Comparison of ENCODE assay signal across 12 cellular contexts in genomic region chr16:87207509-87207908, GRCh38.
A peak's percentile ranks its signal among the peaks of the same experiment; 100 is the strongest.
DNase-seq lines count a peak whose midpoint lies in the region; ATAC-seq and TF ChIP-seq lines count a peak whose summit lies in the region.
"Had no signal": no experiment of that assay in that cellular context is flagged by ENCODE, and none has a peak within 500 bp of the region (broad histone marks: within the 10 kb centered on the region; RNA-seq: fewer than 3 reads in every experiment).

No MANE protein-coding gene starts in this region.

- peak overlapping the region; percentile 48 to 66 for H3K27ac ChIP-seq in right atrium auricular region
- H3K27ac ChIP-seq in testis: no peak overlapping the region
- H3K27ac ChIP-seq: colonic mucosa had no signal

- intact Hi-C loops in MCF 10A (cut with micrococcal nuclease) (loop anchor here (1.0 kb wide), 1 partner anchor 71 kb away; no protein-coding TSS in a partner anchor), testis (cut with DNase I; ENCODE audit: low total_unique reads) (no loop called here)

- 57 to 66% methylated on average over 7 of the region's 7 CpGs for WGBS in testis, 2 donors

- no peaks in the 10 kb centered on the region for H3K36me3 ChIP-seq in right atrium auricular region
- H3K36me3 ChIP-seq in testis (ENCODE audit: low read depth, missing control alignments): no peaks in the 10 kb centered on the region
- H3K36me3 ChIP-seq: colonic mucosa, stomach had no signal

- no TSS peak for BruUV-seq in MCF 10A (replicated peaks; lab: Mats Ljungman, UMichigan)

- no peaks in the 10 kb centered on the region for H3K36me3 Mint-ChIP-seq in MCF 10A (ENCODE audit: insufficient read depth, unreplicated experiment)

- H3K9me3 ChIP-seq in right atrium auricular region: no peaks in the 10 kb centered on the region
- H3K9me3 ChIP-seq in testis: no peaks in the 10 kb centered on the region
- H3K9me3 ChIP-seq: colonic mucosa, stomach had no signal

- ATAC-seq in activated CD4-positive, CD25-positive, alpha-beta regulatory T cell treated with anti-CD3 and anti-CD28 coated beads, Interleukin-2, amount 50 U/mL, for 24 hours: no peak
- ATAC-seq in HG03469 (IDR thresholded peaks at IDR 0.05; ENCODE audit: unreplicated experiment) (no peak), GM21737 (IDR thresholded peaks at IDR 0.05; ENCODE audit: unreplicated experiment) (no peak)
- ATAC-seq: activated T-cell treated with anti-CD3 and anti-CD28 coated beads, Interleukin-2, amount 50 U/mL, for 72 hours had no signal

- peaks cover 27% of the 10 kb centered on the region for H3K4me1 Mint-ChIP-seq in MCF 10A (ENCODE audit: insufficient read depth, unreplicated experiment)

- no peaks in the 10 kb centered on the region for H3K27me3 Mint-ChIP-seq in MCF 10A (ENCODE audit: insufficient read depth, unreplicated experiment)

- no peaks in the 10 kb centered on the region for H3K9me3 Mint-ChIP-seq in MCF 10A (ENCODE audit: unreplicated experiment)
- H3K9me3 Mint-ChIP-seq: activated T-cell treated with anti-CD3 and anti-CD28 coated beads, Interleukin-2, amount 50 U/mL, for 72 hours had no signal

- H3K4me3 ChIP-seq in right atrium auricular region (no peak overlapping the region), testis (no peak overlapping the region)
- H3K4me3 ChIP-seq: colonic mucosa, stomach had no signal

- TF ChIP-seq CTCF in MCF 10A (IDR thresholded peaks at IDR 0.05; ENCODE audit: unreplicated experiment) (no peak), right atrium auricular region (IDR thresholded peaks at IDR 0.05) (no peak), testis (IDR thresholded peaks at IDR 0.05) (no peak)

- peaks cover 0 to 7% of the 10 kb centered on the region in 2 donors for H3K4me1 ChIP-seq in right atrium auricular region
- peaks cover 9% of the 10 kb centered on the region for H3K4me1 ChIP-seq in testis
- H3K4me1 ChIP-seq: colonic mucosa had no signal

- CTCF ChIA-PET in MCF 10A (lab: Yijun Ruan, JAX): interaction anchor here (0.5 to 0.7 kb wide), 4 partner anchors 24 to 860 kb away, joined by 3 to 4 read pairs (median 3); no protein-coding TSS in a partner anchor

- H3K27ac Mint-ChIP-seq in MCF 10A (ENCODE audit: low read depth, unreplicated experiment): peak overlapping the region; percentile 47
- H3K27ac Mint-ChIP-seq: activated T-cell treated with anti-CD3 and anti-CD28 coated beads, Interleukin-2, amount 50 U/mL, for 72 hours had no signal

- DNase-seq in GOT3 (lab: John Stamatoyannopoulos, UW) (peak; percentile 25), MCF 10A (ENCODE audit: unreplicated experiment) (peak; percentile 76), right atrium auricular region (ENCODE audit: low spot score) (no peak), stromal cell of bone marrow (ENCODE audit: low read depth) (peak; percentile 81), testis (no peak)
- DNase-seq: activated T-cell treated with anti-CD3 and anti-CD28 coated beads, Interleukin-2, amount 50 U/mL, for 72 hours; colonic mucosa; NCI-H2029 treated with DMSO at 0.1 percent for 48 hours; stomach had no signal

- no peak for TF ChIP-seq POLR2A in testis (IDR thresholded peaks at IDR 0.05)

- H3K27me3 ChIP-seq in right atrium auricular region (no peaks in the 10 kb centered on the region), testis (no peaks in the 10 kb centered on the region)
- H3K27me3 ChIP-seq: colonic mucosa, stomach had no signal

- H3K4me3 Mint-ChIP-seq in MCF 10A (ENCODE audit: unreplicated experiment): no peak overlapping the region
- H3K4me3 Mint-ChIP-seq: activated T-cell treated with anti-CD3 and anti-CD28 coated beads, Interleukin-2, amount 50 U/mL, for 72 hours had no signal

- POLR2A ChIA-PET in MCF 10A (lab: Yijun Ruan, JAX): interaction anchor here (0.7 to 1.8 kb wide), 7 partner anchors 19 to 643 kb away, joined by 3 to 16 read pairs (median 3); partner anchors contain the start of gene C16orf95

Comparison
In these comparisons a context has a peak if more than half of its experiments do, and no peak if none do; other contexts are left out.
1. DNase-seq: peak in GOT3 (single experiment), MCF 10A (single experiment) and stromal cell of bone marrow (single experiment); none in right atrium auricular region (single experiment) and testis (single experiment).
2. H3K27ac ChIP-seq: peak in right atrium auricular region (2 of 2); none in testis (0 of 2).